In genomic region chr5:131649160-131649559, GRCh38 we compare ENCODE assay signal across 22 cellular contexts. TPM values are rescaled to one million over a fixed set of nuclear protein-coding genes. Genes with fewer than 3 reads are reported as not detected.
DNase-seq lines count a peak whose midpoint lies in the region; ATAC-seq, FAIRE-seq and TF ChIP-seq lines count a peak whose summit lies in the region.
"Had no signal": no experiment of that assay in that cellular context is flagged by ENCODE, and none has a peak within 500 bp of the region (broad histone marks: within the 10 kb centered on the region; RNA-seq: fewer than 3 reads in every experiment).

No MANE protein-coding gene starts in this region.

- no peak overlapping the region for H2BK20ac ChIP-seq in H9 (ENCODE audit: low read depth, low read length, poor library complexity, severe bottlenecking)

- H4K8ac ChIP-seq in H9 (replicated peaks; ENCODE audit: insufficient read length, low read depth, low read length): no peak overlapping the region

- no peak overlapping the region for H2AK5ac ChIP-seq in H9 (ENCODE audit: insufficient read length, low read length)

- H4K20me1 ChIP-seq in BLaER1 (no peaks in the 10 kb centered on the region), H9 (ENCODE audit: control insufficient read depth, insufficient read depth, insufficient read length) (no peaks in the 10 kb centered on the region)

- peaks cover 54% of the 10 kb centered on the region for H3K36me3 ChIP-seq in BLaER1
- peaks cover 13% of the 10 kb centered on the region for H3K36me3 ChIP-seq in bronchial epithelial cell (ENCODE audit: control insufficient read depth, insufficient read depth, low read length)

- no peak overlapping the region for H3K14ac ChIP-seq in H9 (ENCODE audit: insufficient read depth, low read length)

- H3K23me2 ChIP-seq in H9 (ENCODE audit: insufficient read length, low read depth, low read length, poor library complexity, severe bottlenecking): no peaks in the 10 kb centered on the region

- H4K91ac ChIP-seq in H9 (ENCODE audit: insufficient read length, low read depth, low read length): no peak overlapping the region

- peaks cover 66% of the 10 kb centered on the region for H3K36me3 Mint-ChIP-seq in HFFc6 (ENCODE audit: low read depth)
- peaks cover 4 to 21% (median 11%) of the 10 kb centered on the region in 3 experiments; a peak in 5 of 7 replicates for H3K36me3 Mint-ChIP-seq in H9 (ENCODE audit: insufficient read depth in 1 of 3, low read depth in 3 of 3)

- H3T11ph ChIP-seq in H9 (ENCODE audit: low read length): no peak overlapping the region

- H3K27me3 ChIP-seq in BLaER1 (no peaks in the 10 kb centered on the region), bronchial epithelial cell (ENCODE audit: control insufficient read depth, insufficient read depth, low read length) (no peaks in the 10 kb centered on the region), foreskin keratinocyte (no peaks in the 10 kb centered on the region), H9 (ENCODE audit: insufficient read depth, low read length) (no peaks in the 10 kb centered on the region)
- H3K27me3 ChIP-seq: SJSA1 had no signal

- H3K9me3 Mint-ChIP-seq in HFFc6 (no peaks in the 10 kb centered on the region), H9 (no peaks in the 10 kb centered on the region)
- H3K9me3 Mint-ChIP-seq: CD8-positive, alpha-beta memory T cell had no signal

- H3K4me2 ChIP-seq in BLaER1: peak overlapping the region; percentile 28
- no peak overlapping the region for H3K4me2 ChIP-seq in H9 (ENCODE audit: insufficient read depth, insufficient read length, low read length)

- H4K5ac ChIP-seq in H9 (ENCODE audit: insufficient read length, low read depth, low read length): no peak overlapping the region

- no peak overlapping the region for H3K18ac ChIP-seq in H9 (ENCODE audit: insufficient read length, low read depth, low read length)

- H3K79me2 ChIP-seq in H9 (ENCODE audit: insufficient read depth, low read length): no peaks in the 10 kb centered on the region

- no peak overlapping the region for H2BK12ac ChIP-seq in H9 (ENCODE audit: insufficient read length, low read depth, low read length)

- H3K79me1 ChIP-seq in H9 (ENCODE audit: insufficient read depth, low read depth, low read length, poor library complexity, severe bottlenecking): no peaks in the 10 kb centered on the region

- H3K27ac ChIP-seq in BLaER1 (no peak overlapping the region), foreskin keratinocyte (no peak overlapping the region), H9 (ENCODE audit: insufficient read length, low read depth, low read length) (no peak overlapping the region)
- H3K27ac ChIP-seq: RWPE1, SJSA1 had no signal

- H3K9me3 ChIP-seq in BLaER1 (peaks cover 18% of the 10 kb centered on the region), H9 (ENCODE audit: control insufficient read depth, low read depth, low read length) (no peaks in the 10 kb centered on the region)
- H3K9me3 ChIP-seq: SJSA1 had no signal

- no CpG with 5 or more reads among the region's 3 CpGs for WGBS in H9 (ENCODE audit: extremely low coverage, insufficient read length, low lambda C conversion rate)

- H2BK120ac ChIP-seq in H9 (ENCODE audit: low read depth, low read length, poor library complexity, severe bottlenecking): no peak overlapping the region

- no peak overlapping the region for H3K23ac ChIP-seq in H9 (ENCODE audit: insufficient read length, low read depth, low read length)

- H3K4me3 ChIP-seq in BLaER1 (no peak overlapping the region), bronchial epithelial cell (ENCODE audit: low read depth, low read length) (no peak overlapping the region)
- H3K4me3 ChIP-seq: SJSA1 had no signal

- no peak overlapping the region for H2AFZ ChIP-seq in H9 (ENCODE audit: low read length)

- H3K27ac Mint-ChIP-seq in HFFc6: no peak overlapping the region
- H3K27ac Mint-ChIP-seq in H9: no peak overlapping the region
- H3K27ac Mint-ChIP-seq: CD8-positive, alpha-beta memory T cell had no signal

- H3K27me3 Mint-ChIP-seq in HFFc6 (ENCODE audit: insufficient read depth) (no peaks in the 10 kb centered on the region), H9 (ENCODE audit: low read depth) (no peaks in the 10 kb centered on the region)
- H3K27me3 Mint-ChIP-seq: CD8-positive, alpha-beta memory T cell had no signal

- no peak overlapping the region for H3K9ac ChIP-seq in BLaER1
- no peak overlapping the region for H3K9ac ChIP-seq in H9 (ENCODE audit: extremely low read depth, insufficient read length, low read length)

- FAIRE-seq in bronchial epithelial cell (lab: Jason Lieb, UNC): no peak
- FAIRE-seq: D721Med, GM12892 had no signal

- H3K56ac ChIP-seq in H9 (ENCODE audit: insufficient read length, low read depth, low read length): no peak overlapping the region

- peak; percentile 36 for ATAC-seq in foreskin keratinocyte
- ATAC-seq in HG02981 (IDR thresholded peaks at IDR 0.05; ENCODE audit: unreplicated experiment): no peak

- H3K4me3 Mint-ChIP-seq in HFFc6 (no peak overlapping the region), H9 (no peak overlapping the region)
- H3K4me3 Mint-ChIP-seq: CD8-positive, alpha-beta memory T cell had no signal

- no peak overlapping the region for H3K4ac ChIP-seq in H9 (ENCODE audit: low read depth, low read length)

- no peak overlapping the region for H2BK15ac ChIP-seq in H9 (ENCODE audit: low read depth, low read length)

- H3K4me1 Mint-ChIP-seq in HFFc6 (ENCODE audit: low read depth) (peaks cover 37% of the 10 kb centered on the region), H9 (no peaks in the 10 kb centered on the region)
- H3K4me1 Mint-ChIP-seq: CD8-positive, alpha-beta memory T cell had no signal

- DNase-seq in HFFc6 (peak; percentile 44), bronchial epithelial cell (ENCODE audit: low read depth) (peak; percentile 38), foreskin keratinocyte (peak; percentile 32 to 53), H9 (no peak), NCI-H82 (lab: John Stamatoyannopoulos, UW) (no peak), NCI-H345 treated with DMSO at 0.1 percent for 48 hours (lab: John Stamatoyannopoulos, UW; ENCODE audit: unreplicated experiment) (no peak)
- DNase-seq: CD8-positive, alpha-beta memory T cell; DMS79; GF-D8; GOT3; Karpas-422; MM.1S; NCI-H1105; NCI-H1694; NCI-H2227 treated with DMSO at 0.1 percent for 48 hours; NCI-H526 treated with DMSO at 0.1 percent for 48 hours had no signal

- no peak overlapping the region for H2BK5ac ChIP-seq in H9 (ENCODE audit: insufficient read length, low read length)

- peaks cover 29% of the 10 kb centered on the region for H3K4me1 ChIP-seq in BLaER1
- H3K4me1 ChIP-seq in foreskin keratinocyte: peaks cover 7% of the 10 kb centered on the region
- no peaks in the 10 kb centered on the region for H3K4me1 ChIP-seq in H9 (ENCODE audit: insufficient read depth, low read length)

- TF ChIP-seq CTCF in HFFc6 (IDR thresholded peaks at IDR 0.05): no peak
- TF ChIP-seq CTCF in bronchial epithelial cell (IDR thresholded peaks at IDR 0.05; ENCODE audit: insufficient read depth, low read length, severe bottlenecking): no peak
- no peak for TF ChIP-seq CTCF in foreskin keratinocyte (conservative IDR thresholded peaks at IDR 0.05)
- no peak for TF ChIP-seq CTCF in H9 (conservative IDR thresholded peaks at IDR 0.05)

RNA-seq across cellular contexts. Expression of gene RAPGEF6, which starts 14.1 kb away (rescaled TPM):
- 10 to 100 TPM in 3 of 6 experiments, 1 to 10 TPM in 3; 7.3 to 12.0 (median 10.2) TPM for total RNA-seq in HFFc6 (2021; fragmentation: NEBNext Ultra II Directional; extraction: Animal tissue kit (Norgen Biotek cat#: 25700))
- total RNA-seq in bronchial epithelial cell (14.2 and 31.1 TPM in 2 replicates), foreskin keratinocyte (9.7 and 10.5 TPM in 2 replicates), H9 (2021) (19.7 and 23.2 TPM in 2 replicates)
- polyA plus RNA-seq in foreskin keratinocyte: 0.93 and 1.3 TPM in 2 replicates

Comparison
In these comparisons a context has a peak if more than half of its experiments do, and no peak if none do; other contexts are left out.
1. DNase-seq: peak in HFFc6 (single experiment), bronchial epithelial cell (single experiment) and foreskin keratinocyte (2 of 2); none in H9 (single experiment), NCI-H82 (single experiment) and NCI-H345 treated with DMSO at 0.1 percent for 48 hours (single experiment).